In the genomic region with DNA sequence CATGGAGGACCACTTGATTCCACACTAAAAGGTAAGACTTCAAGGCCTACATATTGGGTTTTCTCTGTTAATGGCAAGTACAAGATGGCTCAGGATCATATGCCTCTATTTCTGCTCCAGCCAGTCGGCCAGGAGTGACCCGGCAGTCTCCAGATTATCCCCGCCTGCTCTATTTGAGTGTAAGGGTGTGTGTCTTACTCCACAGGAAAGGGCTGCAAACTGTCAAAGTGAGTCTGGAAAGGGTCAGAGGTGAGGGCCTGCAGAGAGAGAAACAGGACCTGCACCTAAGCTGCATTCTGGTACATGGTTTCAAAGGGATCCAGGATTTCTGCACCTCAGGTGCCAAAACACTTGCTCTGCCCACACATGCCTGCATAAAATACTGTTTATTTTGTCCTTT, we compare ENCODE assay signal across 16 cellular contexts. TPM values are rescaled to one million over a fixed set of nuclear protein-coding genes. Genes with fewer than 3 reads are reported as not detected.
DNase-seq lines count a peak whose midpoint lies in the region; ATAC-seq and TF ChIP-seq lines count a peak whose summit lies in the region.
"Had no signal": no experiment of that assay in that cellular context is flagged by ENCODE, and none has a peak within 500 bp of the region (broad histone marks: within the 10 kb centered on the region; RNA-seq: fewer than 3 reads in every experiment).

No MANE protein-coding gene starts in this region.

- CTCF ChIA-PET in CD8-positive, alpha-beta T cell (lab: Charles Lee): no interaction called here

- peaks cover 55% of the 10 kb centered on the region for H3K36me3 Mint-ChIP-seq in CD8-positive, alpha-beta T cell

- no peak for TF ChIP-seq CTCF in CD8-positive, alpha-beta T cell (IDR thresholded peaks at IDR 0.05)
- no peak for TF ChIP-seq CTCF in neutrophil (IDR thresholded peaks at IDR 0.05)

- peaks cover 38% of the 10 kb centered on the region for H3K36me3 ChIP-seq in CD8-positive, alpha-beta T cell (ENCODE audit: insufficient read depth, low read length)
- H3K36me3 ChIP-seq in neutrophil: peaks cover 86% of the 10 kb centered on the region

- DNase-seq in activated CD8-positive, alpha-beta memory T cell treated with anti-CD3 and anti-CD28 coated beads for 24 hours: peak; percentile 48
- no peak for DNase-seq in activated CD8-positive, alpha-beta memory T cell treated with anti-CD3 and anti-CD28 coated beads, Interleukin-2, amount 50 U/mL, for 48 hours
- DNase-seq in CD8-positive, alpha-beta T cell: no peak
- DNase-seq: DMS53, GM23248, NCI-H2227 treated with DMSO at 0.1 percent for 48 hours, NCI-H526, OCI-M1 had no signal

- H3K9me3 Mint-ChIP-seq in CD8-positive, alpha-beta T cell: no peaks in the 10 kb centered on the region
- H3K9me3 Mint-ChIP-seq: IgD-negative memory B cell had no signal

- H3K4me1 ChIP-seq in CD8-positive, alpha-beta T cell (ENCODE audit: insufficient read depth, low read length): peaks cover 21% of the 10 kb centered on the region
- H3K4me1 ChIP-seq in neutrophil (ENCODE audit: control insufficient read depth in 1 of 2, insufficient read depth in 1 of 2, low read depth in 1 of 2, low read length in 1 of 2): peaks cover 6 to 7% of the 10 kb centered on the region in 2 experiments

- no peaks in the 10 kb centered on the region for H3K27me3 Mint-ChIP-seq in CD8-positive, alpha-beta T cell (ENCODE audit: low read depth)
- H3K27me3 Mint-ChIP-seq: IgD-negative memory B cell had no signal

- ATAC-seq in CD8-positive, alpha-beta T cell: no peak
- ATAC-seq in GM18517 (IDR thresholded peaks at IDR 0.05; ENCODE audit: unreplicated experiment) (no peak), HG02588 (IDR thresholded peaks at IDR 0.05; ENCODE audit: unreplicated experiment) (no peak), GM19351 (IDR thresholded peaks at IDR 0.05; ENCODE audit: unreplicated experiment) (no peak)

- peak overlapping the region; percentile 76 for H3K27ac Mint-ChIP-seq in CD8-positive, alpha-beta T cell

- no peak overlapping the region for H3K27ac ChIP-seq in CD8-positive, alpha-beta T cell (ENCODE audit: low read depth, low read length)
- H3K27ac ChIP-seq in angular gyrus (ENCODE audit: low read depth, low read length) (peak overlapping the region; percentile 24), neutrophil (peak overlapping the region; percentile 15)
- H3K27ac ChIP-seq: C4-2B, GM23248, SK-N-MC had no signal

- no peaks in the 10 kb centered on the region for H3K27me3 ChIP-seq in CD8-positive, alpha-beta T cell (ENCODE audit: insufficient read depth, low read length)
- no peaks in the 10 kb centered on the region for H3K27me3 ChIP-seq in neutrophil

- intact Hi-C loops in CD8-positive, alpha-beta T cell (cut with DNase I, micrococcal nuclease): no loop called here

- POLR2A ChIA-PET in CD8-positive, alpha-beta T cell (lab: Charles Lee): no interaction called here

- no peaks in the 10 kb centered on the region for H3K9me3 ChIP-seq in CD8-positive, alpha-beta T cell (ENCODE audit: low read length)
- H3K9me3 ChIP-seq in neutrophil: no peaks in the 10 kb centered on the region

- no peak overlapping the region for H3K4me3 ChIP-seq in CD8-positive, alpha-beta T cell (ENCODE audit: low read depth, low read length)
- H3K4me3 ChIP-seq in neutrophil (ENCODE audit: low read depth in 1 of 2, low read length in 1 of 2): no peak overlapping the region
- H3K4me3 ChIP-seq: GM23248, SK-N-MC had no signal

- H3K4me1 Mint-ChIP-seq in CD8-positive, alpha-beta T cell (ENCODE audit: low read depth): no peaks in the 10 kb centered on the region

- H3K4me3 Mint-ChIP-seq in CD8-positive, alpha-beta T cell: no peak overlapping the region
- H3K4me3 Mint-ChIP-seq: IgD-negative memory B cell had no signal

RNA-seq across cellular contexts. Expression of a gene that starts 9.2 kb away (rescaled TPM):
- 10 to 100 TPM; 18.7 to 19.2 TPM for total RNA-seq in CD8-positive, alpha-beta T cell

RNA-seq across cellular contexts. Expression of a gene that starts 11.6 kb away (rescaled TPM):
- total RNA-seq in CD8-positive, alpha-beta T cell: 10 to 100 TPM; 33.8 to 33.9 TPM

RNA-seq across cellular contexts. Expression of a gene that starts 23.9 kb away (rescaled TPM):
- 10 to 100 TPM; 19.0 to 20.4 TPM for total RNA-seq in CD8-positive, alpha-beta T cell

RNA-seq across cellular contexts. Expression of a gene that starts 56.4 kb away (rescaled TPM):
- total RNA-seq in CD8-positive, alpha-beta T cell: 1 to 10 TPM in 1 of 2 experiments, under 1 TPM in 1; 0.90 to 1.9 TPM
